ENCODE assay signal across 12 cellular contexts in genomic region chr20:47120346-47120745, GRCh38.
DNase-seq lines count a peak whose midpoint lies in the region; ATAC-seq and TF ChIP-seq lines count a peak whose summit lies in the region.
"Had no signal": no experiment of that assay in that cellular context is flagged by ENCODE, and none has a peak within 500 bp of the region (broad histone marks: within the 10 kb centered on the region; RNA-seq: fewer than 3 reads in every experiment).

No MANE protein-coding gene starts in this region.

- CTCF ChIA-PET in IMR-90 (lab: Yijun Ruan, JAX), result no interaction called here

- no peak overlapping the region for H4K8ac ChIP-seq in IMR-90 (ENCODE audit: low read depth in 2 of 2, low read length in 2 of 2)
- no peak overlapping the region for H4K8ac ChIP-seq in neuronal stem cell (ENCODE audit: low read depth, low read length)

- H3K4me3 ChIP-seq in IMR-90 (ENCODE audit: insufficient read depth, low read depth, low read length), result no peak overlapping the region
- no peak overlapping the region for H3K4me3 ChIP-seq in RWPE2 (ENCODE audit: severe bottlenecking)
- H3K4me3 ChIP-seq in neuronal stem cell (ENCODE audit: low read length in 2 of 2), result no peak overlapping the region
- H3K4me3 ChIP-seq in aorta (ENCODE audit: low read length in 2 of 2), result no peak overlapping the region
- H3K4me3 ChIP-seq in smooth muscle cell, result no peak overlapping the region

- no peak overlapping the region for H3K23ac ChIP-seq in IMR-90 (ENCODE audit: low read depth, low read length)
- no peak overlapping the region for H3K23ac ChIP-seq in neuronal stem cell (ENCODE audit: low read depth, low read length, poor library complexity)

- H3K9me1 ChIP-seq in IMR-90 (ENCODE audit: insufficient read depth, low read length), result peaks cover 20% of the 10 kb centered on the region

- H3K14ac ChIP-seq in IMR-90 (replicated peaks; ENCODE audit: low read depth, low read length) (no peak overlapping the region), neuronal stem cell (ENCODE audit: low read length) (no peak overlapping the region)

- no peak overlapping the region for H3K9ac ChIP-seq in IMR-90 (ENCODE audit: low read depth, low read length)
- no peak overlapping the region for H3K9ac ChIP-seq in neuronal stem cell (ENCODE audit: low read depth, low read length, poor library complexity)
- no peak overlapping the region for H3K9ac ChIP-seq in smooth muscle cell (ENCODE audit: low read depth)

- peaks cover 15% of the 10 kb centered on the region for H3K4me1 ChIP-seq in IMR-90 (ENCODE audit: control insufficient read depth, insufficient read depth, low read length)
- peaks cover 15% of the 10 kb centered on the region for H3K4me1 ChIP-seq in RWPE2 (ENCODE audit: insufficient read depth, poor library complexity, severe bottlenecking)
- H3K4me1 ChIP-seq in neuronal stem cell (ENCODE audit: control insufficient read depth in 2 of 2, insufficient read depth in 1 of 2, low read depth in 1 of 2, low read length in 2 of 2), result peaks cover 0 to 14% of the 10 kb centered on the region in 2 donors
- H3K4me1 ChIP-seq in aorta (ENCODE audit: control insufficient read depth in 1 of 2, insufficient read depth in 2 of 2, low read length in 2 of 2), result peaks cover 0 to 2% of the 10 kb centered on the region in 2 donors
- peaks cover 30% of the 10 kb centered on the region for H3K4me1 ChIP-seq in smooth muscle cell (ENCODE audit: low read depth)
- H3K4me1 ChIP-seq: BE2C, Caco-2 had no signal

- H4K20me1 ChIP-seq in IMR-90 (ENCODE audit: insufficient read depth, low read length), result no peaks in the 10 kb centered on the region
- no peaks in the 10 kb centered on the region for H4K20me1 ChIP-seq in smooth muscle cell (ENCODE audit: low read depth)

- H3F3A ChIP-seq in smooth muscle cell (ENCODE audit: low read depth), result no peaks in the 10 kb centered on the region

- TF ChIP-seq POLR2A in IMR-90 (IDR thresholded peaks at IDR 0.05; ENCODE audit: low read depth, low read length), result no peak

- H2AFZ ChIP-seq in IMR-90 (replicated peaks; ENCODE audit: low read length, poor library complexity), result no peak overlapping the region
- H2AFZ ChIP-seq in neuronal stem cell (ENCODE audit: low read length), result no peak overlapping the region
- H2AFZ ChIP-seq in smooth muscle cell (ENCODE audit: low read depth), result no peak overlapping the region

- dilution Hi-C loops in IMR-90 (cut with HindIII; ENCODE audit: low sequenced_read_pairs, unreplicated experiment), result no loop called here

- H2BK15ac ChIP-seq in IMR-90 (ENCODE audit: low read depth, low read length) (peak overlapping the region; percentile 60; the same call in 1 of the 3 replicates), neuronal stem cell (ENCODE audit: low read length) (peak overlapping the region; percentile 65)

- no peak for TF ChIP-seq CTCF in IMR-90 (conservative IDR thresholded peaks at IDR 0.05; ENCODE audit: low read depth, low read length)
- no peak for TF ChIP-seq CTCF in RWPE2 (IDR thresholded peaks at IDR 0.05; ENCODE audit: poor library complexity, severe bottlenecking)
- TF ChIP-seq CTCF in smooth muscle cell (IDR thresholded peaks at IDR 0.05; ENCODE audit: borderline replicate concordance, insufficient read depth, poor library complexity, severe bottlenecking), result no peak

- no peak overlapping the region for H2AK9ac ChIP-seq in IMR-90 (replicated peaks; ENCODE audit: low read depth, low read length, poor library complexity)

- H2AK5ac ChIP-seq in IMR-90 (ENCODE audit: low read depth, low read length) (peak overlapping the region; percentile 63; the same call in 1 of the 2 replicates), neuronal stem cell (ENCODE audit: low read depth, low read length) (no peak overlapping the region)

- no TSS peak for BruUV-seq in IMR-90 (replicated peaks; lab: Mats Ljungman, UMichigan)

- H3K36me3 ChIP-seq in IMR-90 (ENCODE audit: control insufficient read depth, insufficient read depth, low read length) (no peaks in the 10 kb centered on the region), RWPE2 (ENCODE audit: low read depth) (no peaks in the 10 kb centered on the region), neuronal stem cell (replicated peaks in 1 of 2; ENCODE audit: control insufficient read depth in 2 of 2, insufficient read depth in 2 of 2, low read length in 2 of 2) (no peaks in the 10 kb centered on the region), aorta (ENCODE audit: control insufficient read depth in 1 of 2, insufficient read depth in 2 of 2, low read length in 1 of 2) (no peaks in the 10 kb centered on the region), smooth muscle cell (ENCODE audit: low read depth) (no peaks in the 10 kb centered on the region)
- H3K36me3 ChIP-seq: BE2C had no signal

- H2BK120ac ChIP-seq in IMR-90 (ENCODE audit: low read depth, low read length) (peak overlapping the region; percentile 53; the same call in 1 of the 2 replicates), neuronal stem cell (ENCODE audit: low read depth, low read length) (no peak overlapping the region)

- POLR2A ChIA-PET in IMR-90 (lab: Charles Lee; ENCODE audit: unreplicated experiment), result no interaction called here

- no peaks in the 10 kb centered on the region for H3K79me2 ChIP-seq in smooth muscle cell (ENCODE audit: low read depth)

- H2BK20ac ChIP-seq in IMR-90 (ENCODE audit: low read depth, low read length), result peak overlapping the region; percentile 63; the same call in 1 of the 2 replicates

- H3K9me3 ChIP-seq in IMR-90 (ENCODE audit: control insufficient read depth, insufficient read depth, low read length) (no peaks in the 10 kb centered on the region), RWPE2 (ENCODE audit: severe bottlenecking) (no peaks in the 10 kb centered on the region), neuronal stem cell (replicated peaks in 1 of 2; ENCODE audit: control insufficient read depth in 2 of 2, insufficient read depth in 1 of 2, low read depth in 1 of 2, low read length in 2 of 2) (no peaks in the 10 kb centered on the region), aorta (ENCODE audit: control insufficient read depth, low read length) (no peaks in the 10 kb centered on the region), smooth muscle cell (replicated peaks; ENCODE audit: low read depth) (no peaks in the 10 kb centered on the region)
- H3K9me3 ChIP-seq: BE2C, Caco-2 had no signal

- H3K56ac ChIP-seq in IMR-90 (ENCODE audit: extremely low read depth, insufficient read depth, low read length), result no peak overlapping the region

- no peak overlapping the region for H3K18ac ChIP-seq in IMR-90 (ENCODE audit: low read depth, low read length)
- H3K18ac ChIP-seq in neuronal stem cell (ENCODE audit: low read length), result peak overlapping the region; percentile 12

- no peak overlapping the region for H2BK12ac ChIP-seq in neuronal stem cell (ENCODE audit: low read length)

- no peak overlapping the region for H3K4me2 ChIP-seq in IMR-90 (ENCODE audit: low read depth, low read length)
- H3K4me2 ChIP-seq in neuronal stem cell (ENCODE audit: insufficient read depth, low read length, poor library complexity, severe bottlenecking), result no peak overlapping the region
- H3K4me2 ChIP-seq in smooth muscle cell, result no peak overlapping the region

- H3K27ac ChIP-seq in IMR-90 (ENCODE audit: insufficient read depth, low read length) (no peak overlapping the region), RWPE2 (ENCODE audit: poor library complexity, severe bottlenecking) (no peak overlapping the region), neuronal stem cell (replicated peaks; ENCODE audit: low read length) (no peak overlapping the region), aorta (ENCODE audit: low read depth in 1 of 2, low read length in 2 of 2) (no peak overlapping the region), smooth muscle cell (ENCODE audit: low read depth) (no peak overlapping the region)

- in situ Hi-C loops in IMR-90 (cut with MboI; ENCODE audit: low sequenced_read_pairs), result no loop called here

- H2BK5ac ChIP-seq in IMR-90 (ENCODE audit: low read depth, low read length, poor library complexity, severe bottlenecking) (no peak overlapping the region), neuronal stem cell (ENCODE audit: low read length) (no peak overlapping the region)

- WGBS in IMR-90 (ENCODE audit: extremely low coverage in 2 of 2, insufficient read length in 1 of 2), 2 experiments, result 100% methylated on average over 2 of the region's 7 CpGs; no CpG with 5 or more reads in 1 of the 2 experiments
- WGBS in neuronal stem cell (ENCODE audit: extremely low coverage in 2 of 2, insufficient read length in 2 of 2, insufficient replicate concordance in 1 of 2), 2 donors, result no CpG with 5 or more reads among the region's 7 CpGs
- WGBS in aorta, 2 donors, result 89 to 90% methylated on average over 7 of the region's 7 CpGs
- 93% methylated on average over 7 of the region's 7 CpGs for WGBS in smooth muscle cell (ENCODE audit: low lambda C conversion rate)

- no peak overlapping the region for H4K91ac ChIP-seq in IMR-90 (ENCODE audit: insufficient read depth, low read depth, low read length)
- H4K91ac ChIP-seq in neuronal stem cell (ENCODE audit: low read depth, low read length, poor library complexity), result no peak overlapping the region

- intact Hi-C loops in IMR-90 (cut with micrococcal nuclease) (loop anchor here (10.0 kb wide), 1 partner anchor 166 kb away; no protein-coding TSS in a partner anchor), aorta (cut with DNase I) (no loop called here)

- no peaks in the 10 kb centered on the region for H3K27me3 ChIP-seq in IMR-90 (ENCODE audit: control insufficient read depth, insufficient read depth, low read length)
- H3K27me3 ChIP-seq in RWPE2 (ENCODE audit: insufficient read depth, poor library complexity, severe bottlenecking), result no peaks in the 10 kb centered on the region
- H3K27me3 ChIP-seq in neuronal stem cell (ENCODE audit: control insufficient read depth in 3 of 3, insufficient read depth in 3 of 3, low read depth in 1 of 3, low read length in 3 of 3), result peaks cover 0 to 23% (median 0%) of the 10 kb centered on the region in 3 experiments
- no peaks in the 10 kb centered on the region for H3K27me3 ChIP-seq in aorta (ENCODE audit: control insufficient read depth in 1 of 2, insufficient read depth in 2 of 2, low read length in 1 of 2)
- no peaks in the 10 kb centered on the region for H3K27me3 ChIP-seq in smooth muscle cell (ENCODE audit: low read depth)

- H3K4ac ChIP-seq in IMR-90 (ENCODE audit: low read depth, low read length) (0 out of 2 replicates have a peak overlapping the region, but pooled peaks have one; percentile 8), neuronal stem cell (ENCODE audit: low read length) (no peak overlapping the region)

- H4K5ac ChIP-seq in IMR-90 (ENCODE audit: low read depth, low read length), result no peak overlapping the region

- ATAC-seq in IMR-90 (ENCODE audit: low read depth) (no peak), RWPE2 (ENCODE audit: low read depth) (no peak), aorta (ENCODE audit: low FRiP score) (peak; percentile 42)

- no peak for TF ChIP-seq RAD21 in IMR-90 (IDR thresholded peaks at IDR 0.05; ENCODE audit: low read length)

- DNase-seq in IMR-90 (no peak), RWPE2 (ENCODE audit: low spot score) (peak; percentile 63), neuronal stem cell (ENCODE audit: low spot score) (no peak), aorta (no peak), OCI-M2 (lab: John Stamatoyannopoulos, UW; ENCODE audit: unreplicated experiment) (no peak), smooth muscle cell (lab: John Stamatoyannopoulos, UW; ENCODE audit: unreplicated experiment) (no peak)
- DNase-seq: ACHN; BE2C; C1 segment of cervical spinal cord; Caco-2; CD4-positive, CD25-positive, alpha-beta regulatory T cell; H9 had no signal

- peaks cover 0 to 5% of the 10 kb centered on the region in 2 experiments; a peak in 2 of 4 replicates for H3K79me1 ChIP-seq in IMR-90 (ENCODE audit: low read depth in 1 of 2, low read length in 2 of 2)
- H3K79me1 ChIP-seq in neuronal stem cell (ENCODE audit: low read depth, low read length), result no peaks in the 10 kb centered on the region
